In the genomic region with DNA sequence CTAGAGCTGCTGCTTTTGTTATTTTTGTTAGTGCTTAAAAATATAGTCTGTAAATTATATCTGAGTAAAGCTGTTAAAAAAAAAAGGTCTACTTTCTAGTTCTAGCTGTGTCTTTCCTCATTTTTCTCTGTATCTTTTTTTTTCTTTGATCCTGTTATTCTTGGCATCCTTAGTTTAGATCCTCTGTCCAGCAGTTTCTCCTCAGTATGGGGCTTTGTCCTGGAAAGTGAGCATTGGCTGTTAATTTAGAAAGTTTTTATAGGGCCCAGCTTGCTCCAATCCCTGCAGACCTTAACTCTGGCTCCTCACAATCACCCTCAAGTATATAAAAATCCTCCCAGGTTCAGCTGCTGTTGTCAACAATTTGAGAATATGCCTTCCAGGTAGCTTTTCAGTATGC, we compare ENCODE assay signal across 27 cellular contexts. TPM values are rescaled to one million over a fixed set of nuclear protein-coding genes. Genes with fewer than 3 reads are reported as not detected.
DNase-seq lines count a peak whose midpoint lies in the region; ATAC-seq and TF ChIP-seq lines count a peak whose summit lies in the region.
"Had no signal": no experiment of that assay in that cellular context is flagged by ENCODE, and none has a peak within 500 bp of the region (broad histone marks: within the 10 kb centered on the region; RNA-seq: fewer than 3 reads in every experiment).

No MANE protein-coding gene starts in this region.

- TF ChIP-seq POLR2A in esophagus squamous epithelium (IDR thresholded peaks at IDR 0.05), result no peak

- POLR2A ChIA-PET in CD8-positive, alpha-beta T cell (lab: Charles Lee), result interaction anchor here (0.7 kb wide), 1 partner anchor 31 kb away, joined by 3 read pairs; a partner anchor contains a TSS
- POLR2A ChIA-PET in activated CD8-positive, alpha-beta T cell treated with anti-CD3 and anti-CD28 coated beads, Interleukin-2, amount 10 ng/mL, durations not matched to agents 7 days and 5 days (lab: Charles Lee), result no interaction called here
- POLR2A ChIA-PET in RWPE1 (lab: Yijun Ruan, JAX; ENCODE audit: low non-redundant PET), result interaction anchor here (0.5 to 0.6 kb wide), 2 partner anchors 21 to 218 kb away, joined by 3 to 4 read pairs; no protein-coding TSS in a partner anchor

- H3K4me1 Mint-ChIP-seq in CD8-positive, alpha-beta T cell (ENCODE audit: low read depth), result peaks cover 11% of the 10 kb centered on the region
- no peaks in the 10 kb centered on the region for H3K4me1 Mint-ChIP-seq in activated CD8-positive, alpha-beta T cell treated with anti-CD3 and anti-CD28 coated beads, Interleukin-2, amount 10 ng/mL, durations not matched to agents 7 days and 5 days (ENCODE audit: low read depth)
- H3K4me1 Mint-ChIP-seq in dendritic cell treated with granulocyte-macrophage colony-stimulating factor and Interleukin-4, amounts not matched to agents 40 ng/mL and 50 ng/mL, for 4 days (ENCODE audit: low read depth), result no peaks in the 10 kb centered on the region
- H3K4me1 Mint-ChIP-seq in progenitor cell of endocrine pancreas (ENCODE audit: low read depth), result no peaks in the 10 kb centered on the region

- H3K36me3 ChIP-seq in CD8-positive, alpha-beta T cell (ENCODE audit: insufficient read depth, low read length), result peaks cover 5% of the 10 kb centered on the region
- peaks cover 0 to 95% (median 10%) of the 10 kb centered on the region in 3 donors for H3K36me3 ChIP-seq in esophagus squamous epithelium
- H3K36me3 ChIP-seq: uterus had no signal

- peaks cover 54% of the 10 kb centered on the region for H3K36me3 Mint-ChIP-seq in CD8-positive, alpha-beta T cell
- peaks cover 38% of the 10 kb centered on the region for H3K36me3 Mint-ChIP-seq in activated CD8-positive, alpha-beta T cell treated with anti-CD3 and anti-CD28 coated beads, Interleukin-2, amount 10 ng/mL, durations not matched to agents 7 days and 5 days (ENCODE audit: low read depth)
- H3K36me3 Mint-ChIP-seq in dendritic cell treated with granulocyte-macrophage colony-stimulating factor and Interleukin-4, amounts not matched to agents 40 ng/mL and 50 ng/mL, for 4 days (ENCODE audit: low read depth), result peaks cover 72% of the 10 kb centered on the region
- peaks cover 9% of the 10 kb centered on the region for H3K36me3 Mint-ChIP-seq in progenitor cell of endocrine pancreas (ENCODE audit: insufficient read depth)
- H3K36me3 Mint-ChIP-seq: IgD-negative memory B cell had no signal

- H3K9me3 ChIP-seq in CD8-positive, alpha-beta T cell (ENCODE audit: low read length), result no peaks in the 10 kb centered on the region
- no peaks in the 10 kb centered on the region for H3K9me3 ChIP-seq in esophagus squamous epithelium
- H3K9me3 ChIP-seq: heart right ventricle, testis, uterus had no signal

- no peaks in the 10 kb centered on the region for H3K4me1 ChIP-seq in CD8-positive, alpha-beta T cell (ENCODE audit: insufficient read depth, low read length)
- no peaks in the 10 kb centered on the region for H3K4me1 ChIP-seq in esophagus squamous epithelium
- H3K4me1 ChIP-seq: uterus had no signal

- CTCF ChIA-PET in CD8-positive, alpha-beta T cell (lab: Charles Lee), result no interaction called here
- CTCF ChIA-PET in activated CD8-positive, alpha-beta T cell treated with anti-CD3 and anti-CD28 coated beads, Interleukin-2, amount 10 ng/mL, durations not matched to agents 7 days and 5 days (lab: Charles Lee), result interaction anchor here (1.1 kb wide), 1 partner anchor 10 kb away, joined by 3 read pairs; no protein-coding TSS in a partner anchor
- CTCF ChIA-PET in RWPE1 (lab: Yijun Ruan, JAX), result interaction anchor here (0.7 kb wide), 2 partner anchors 34 to 468 kb away, joined by 3 read pairs; no protein-coding TSS in a partner anchor

- intact Hi-C loops in CD8-positive, alpha-beta T cell (cut with DNase I, micrococcal nuclease), result no loop called here
- intact Hi-C loops in dendritic cell treated with granulocyte-macrophage colony-stimulating factor and Interleukin-4, amounts not matched to agents 40 ng/mL and 50 ng/mL, for 4 days (cut with micrococcal nuclease), result no loop called here
- intact Hi-C loops in esophagus squamous epithelium (cut with DNase I), result no loop called here

- no peak for TF ChIP-seq CTCF in CD8-positive, alpha-beta T cell (IDR thresholded peaks at IDR 0.05)
- TF ChIP-seq CTCF in progenitor cell of endocrine pancreas (IDR thresholded peaks at IDR 0.05; ENCODE audit: unreplicated experiment), result no peak
- no peak for TF ChIP-seq CTCF in RWPE1 (conservative IDR thresholded peaks at IDR 0.05; ENCODE audit: low read depth)
- TF ChIP-seq CTCF in esophagus squamous epithelium (IDR thresholded peaks at IDR 0.05), result no peak

- DNase-seq in CD8-positive, alpha-beta T cell, result no peak
- DNase-seq in activated CD8-positive, alpha-beta T cell treated with anti-CD3 and anti-CD28 coated beads, Interleukin-2, amount 10 ng/mL, durations not matched to agents 7 days and 5 days, result no peak
- DNase-seq in progenitor cell of endocrine pancreas (ENCODE audit: low spot score, unreplicated experiment) (no peak), RWPE1 (ENCODE audit: low spot score) (no peak), esophagus squamous epithelium (lab: John Stamatoyannopoulos, UW) (no peak)
- DNase-seq in stimulated activated CD4-positive, alpha-beta T cell treated with anti-CD3 and anti-CD28 coated beads, Interleukin-2, amount 100 ng/mL, for 48 hours, result no peak
- DNase-seq: activated CD4-positive, alpha-beta T cell treated with anti-CD3 and anti-CD28 coated beads for 48 hours; activated effector memory CD4-positive, alpha-beta T cell treated with Interleukin-2 at 50 U/mL for 16 hours; C1 segment of cervical spinal cord; caudate nucleus; dorsolateral prefrontal cortex; foreskin fibroblast; heart right ventricle; left cardiac atrium; mesendoderm; NCI-H1105; NCI-H2029; NCI-H345; NCI-H82; nucleus accumbens; stimulated activated CD4-positive, alpha-beta T cell treated with anti-CD3 and anti-CD28 coated beads, Interleukin-2, amount 100 ng/mL, for 24 hours; testis; uterus had no signal

- peak overlapping the region; percentile 55 for H3K27ac Mint-ChIP-seq in CD8-positive, alpha-beta T cell
- H3K27ac Mint-ChIP-seq in activated CD8-positive, alpha-beta T cell treated with anti-CD3 and anti-CD28 coated beads, Interleukin-2, amount 10 ng/mL, durations not matched to agents 7 days and 5 days, result peak overlapping the region; percentile 51
- H3K27ac Mint-ChIP-seq in dendritic cell treated with granulocyte-macrophage colony-stimulating factor and Interleukin-4, amounts not matched to agents 40 ng/mL and 50 ng/mL, for 4 days, result peak overlapping the region; percentile 8
- H3K27ac Mint-ChIP-seq in progenitor cell of endocrine pancreas, result peak overlapping the region; percentile 15
- H3K27ac Mint-ChIP-seq: T-helper 2 cell treated with Interferon-gamma antibody and Interleukin-4, amounts not matched to agents 5 μg/mL and 100 μg/mL, for 36 hours had no signal

- H3K9me3 Mint-ChIP-seq in CD8-positive, alpha-beta T cell, result no peaks in the 10 kb centered on the region
- H3K9me3 Mint-ChIP-seq in activated CD8-positive, alpha-beta T cell treated with anti-CD3 and anti-CD28 coated beads, Interleukin-2, amount 10 ng/mL, durations not matched to agents 7 days and 5 days (ENCODE audit: insufficient read depth), result no peaks in the 10 kb centered on the region
- H3K9me3 Mint-ChIP-seq in dendritic cell treated with granulocyte-macrophage colony-stimulating factor and Interleukin-4, amounts not matched to agents 40 ng/mL and 50 ng/mL, for 4 days, result no peaks in the 10 kb centered on the region
- no peaks in the 10 kb centered on the region for H3K9me3 Mint-ChIP-seq in progenitor cell of endocrine pancreas (ENCODE audit: low read depth)
- H3K9me3 Mint-ChIP-seq: IgD-negative memory B cell; T-helper 2 cell treated with Interferon-gamma antibody and Interleukin-4, amounts not matched to agents 5 μg/mL and 100 μg/mL, for 36 hours had no signal

- no peaks in the 10 kb centered on the region for H3K27me3 ChIP-seq in CD8-positive, alpha-beta T cell (ENCODE audit: insufficient read depth, low read length)
- no peaks in the 10 kb centered on the region for H3K27me3 ChIP-seq in esophagus squamous epithelium
- H3K27me3 ChIP-seq: dorsolateral prefrontal cortex, heart right ventricle, testis, uterus had no signal

- no peak overlapping the region for H3K27ac ChIP-seq in CD8-positive, alpha-beta T cell (ENCODE audit: low read depth, low read length)
- H3K27ac ChIP-seq in RWPE1, result no peak overlapping the region
- no peak overlapping the region for H3K27ac ChIP-seq in esophagus squamous epithelium
- H3K27ac ChIP-seq: skin epidermis had no signal

- no peak overlapping the region for H3K4me3 ChIP-seq in CD8-positive, alpha-beta T cell (ENCODE audit: low read depth, low read length)
- H3K4me3 ChIP-seq in esophagus squamous epithelium, result no peak overlapping the region
- H3K4me3 ChIP-seq: dorsolateral prefrontal cortex, heart right ventricle, skin epidermis, testis, uterus had no signal

- ATAC-seq in CD8-positive, alpha-beta T cell, result no peak
- no peak for ATAC-seq in activated CD8-positive, alpha-beta T cell treated with anti-CD3 and anti-CD28 coated beads, Interleukin-2, amount 10 ng/mL, durations not matched to agents 7 days and 5 days
- ATAC-seq: heart right ventricle, left cardiac atrium had no signal

- no peak overlapping the region for H3K4me3 Mint-ChIP-seq in CD8-positive, alpha-beta T cell
- no peak overlapping the region for H3K4me3 Mint-ChIP-seq in activated CD8-positive, alpha-beta T cell treated with anti-CD3 and anti-CD28 coated beads, Interleukin-2, amount 10 ng/mL, durations not matched to agents 7 days and 5 days
- H3K4me3 Mint-ChIP-seq in dendritic cell treated with granulocyte-macrophage colony-stimulating factor and Interleukin-4, amounts not matched to agents 40 ng/mL and 50 ng/mL, for 4 days, result no peak overlapping the region
- no peak overlapping the region for H3K4me3 Mint-ChIP-seq in progenitor cell of endocrine pancreas (ENCODE audit: low read depth)
- H3K4me3 Mint-ChIP-seq: IgD-negative memory B cell; T-helper 2 cell treated with Interferon-gamma antibody and Interleukin-4, amounts not matched to agents 5 μg/mL and 100 μg/mL, for 36 hours had no signal

- H3K27me3 Mint-ChIP-seq in CD8-positive, alpha-beta T cell (ENCODE audit: low read depth), result no peaks in the 10 kb centered on the region
- H3K27me3 Mint-ChIP-seq in activated CD8-positive, alpha-beta T cell treated with anti-CD3 and anti-CD28 coated beads, Interleukin-2, amount 10 ng/mL, durations not matched to agents 7 days and 5 days (ENCODE audit: low read depth), result no peaks in the 10 kb centered on the region
- no peaks in the 10 kb centered on the region for H3K27me3 Mint-ChIP-seq in dendritic cell treated with granulocyte-macrophage colony-stimulating factor and Interleukin-4, amounts not matched to agents 40 ng/mL and 50 ng/mL, for 4 days
- H3K27me3 Mint-ChIP-seq in progenitor cell of endocrine pancreas, result no peaks in the 10 kb centered on the region
- H3K27me3 Mint-ChIP-seq: IgD-negative memory B cell had no signal

RNA-seq across cellular contexts. Expression of a gene that starts 23.5 kb away (rescaled TPM):
- 10 to 100 TPM; 49.4 to 56.3 TPM for total RNA-seq in CD8-positive, alpha-beta T cell
- total RNA-seq in activated CD8-positive, alpha-beta T cell treated with anti-CD3 and anti-CD28 coated beads, Interleukin-2, amount 10 ng/mL, durations not matched to agents 7 days and 5 days, result 10 to 100 TPM; 46.9 to 50.7 TPM
- total RNA-seq in progenitor cell of endocrine pancreas (42.3 and 45.3 TPM in 2 replicates), esophagus squamous epithelium (10 to 100 TPM in 3 of 4 donors, 1 to 10 TPM in 1; 6.5 to 40.6 (median 24.6) TPM)

RNA-seq across cellular contexts. Expression of a gene that starts 31.4 kb away (rescaled TPM):
- total RNA-seq in CD8-positive, alpha-beta T cell, result 100 to 1,000 TPM; 175 to 185 TPM
- total RNA-seq in activated CD8-positive, alpha-beta T cell treated with anti-CD3 and anti-CD28 coated beads, Interleukin-2, amount 10 ng/mL, durations not matched to agents 7 days and 5 days, result 10 to 100 TPM; 94.7 to 94.9 TPM
- total RNA-seq in progenitor cell of endocrine pancreas (38.2 and 45.6 TPM in 2 replicates), esophagus squamous epithelium (100 to 1,000 TPM in 1 of 4 donors, 10 to 100 TPM in 3; 39.2 to 112 (median 84.0) TPM)
